Comparison of ENCODE assay signal across 15 cellular contexts in the genomic region with DNA sequence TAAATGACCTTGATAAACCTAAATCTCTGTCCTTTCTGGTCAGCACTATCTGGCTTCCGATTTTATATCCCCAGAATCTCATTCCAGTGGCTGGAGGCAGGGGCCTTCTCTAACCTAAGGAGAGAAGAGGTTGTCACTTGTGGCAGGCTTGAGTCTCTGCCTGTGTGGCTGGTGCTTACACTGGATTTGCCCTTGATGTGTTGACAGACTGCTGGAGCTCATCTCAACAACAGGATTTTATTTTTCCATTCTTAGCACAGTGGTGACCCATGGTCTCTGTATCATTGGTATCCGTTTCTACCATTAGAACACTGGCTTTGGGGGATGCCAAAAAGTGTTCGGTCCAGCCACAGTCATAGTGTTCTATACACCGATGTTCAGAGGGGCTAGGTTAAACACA. TPM values are rescaled to one million over a fixed set of nuclear protein-coding genes. Genes with fewer than 3 reads are reported as not detected.
"Had no signal": no experiment of that assay in that cellular context is flagged by ENCODE, and none has a peak within 500 bp of the region (broad histone marks: within the 10 kb centered on the region; RNA-seq: fewer than 3 reads in every experiment).

No MANE protein-coding gene starts in this region.

- H3K27me3 Mint-ChIP-seq: activated naive CD8-positive, alpha-beta T cell treated with anti-CD3 and anti-CD28 coated beads, Interleukin-2, amount 50 U/mL, for 24 hours; T-cell had no signal

- DNase-seq: activated CD4-positive, CD25-positive, alpha-beta regulatory T cell treated with anti-CD3 and anti-CD28 coated beads, Interleukin-2, amount 50 U/mL, for 72 hours; activated CD8-positive, alpha-beta memory T cell treated with anti-CD3 and anti-CD28 coated beads for 24 hours; activated naive CD4-positive, alpha-beta T cell treated with anti-CD3 and anti-CD28 coated beads for 36 hours; activated naive CD8-positive, alpha-beta T cell treated with anti-CD3 and anti-CD28 coated beads, Interleukin-2, amount 50 U/mL, for 24 hours; aorta; esophagus squamous epithelium; midbrain; stimulated activated CD4-positive, alpha-beta T cell treated with anti-CD3 and anti-CD28 coated beads, Interleukin-4, amount 100 ng/mL, for 1 hour; stimulated activated naive CD4-positive, alpha-beta T cell; T-cell; transverse colon had no signal

- H3K4me3 Mint-ChIP-seq: activated naive CD4-positive, alpha-beta T cell treated with anti-CD3 and anti-CD28 coated beads for 36 hours; activated naive CD8-positive, alpha-beta T cell treated with anti-CD3 and anti-CD28 coated beads, Interleukin-2, amount 50 U/mL, for 24 hours; T-cell had no signal

- H3K27ac Mint-ChIP-seq: activated naive CD4-positive, alpha-beta T cell treated with anti-CD3 and anti-CD28 coated beads for 36 hours; activated naive CD8-positive, alpha-beta T cell treated with anti-CD3 and anti-CD28 coated beads, Interleukin-2, amount 50 U/mL, for 24 hours; T-cell had no signal

- ATAC-seq: activated naive CD8-positive, alpha-beta T cell treated with anti-CD3 and anti-CD28 coated beads, Interleukin-2, amount 50 U/mL, for 24 hours; T-cell had no signal

- H3K9me3 Mint-ChIP-seq: activated naive CD4-positive, alpha-beta T cell treated with anti-CD3 and anti-CD28 coated beads for 36 hours; activated naive CD8-positive, alpha-beta T cell treated with anti-CD3 and anti-CD28 coated beads, Interleukin-2, amount 50 U/mL, for 24 hours; T-cell had no signal

- H3K4me1 Mint-ChIP-seq: T-cell had no signal

RNA-seq across cellular contexts. Expression of gene TEX29, which starts 41.7 kb away (rescaled TPM):
- total RNA-seq: esophagus squamous epithelium, fibroblast of villous mesenchyme, myocyte, renal cortical epithelial cell, subcutaneous adipose tissue, transverse colon had no signal
